8 cellular contexts compared by ENCODE assay signal in genomic region chrX:9464435-9465371, GRCh38. TPM values are rescaled to one million over a fixed set of nuclear protein-coding genes. Genes with fewer than 3 reads are reported as not detected.
DNase-seq lines count a peak whose midpoint lies in the region; ATAC-seq and TF ChIP-seq lines count a peak whose summit lies in the region.

TBL1X (plus strand) TSS chrX:9465058; CDS start chrX:9653587, 188,529 bp downstream.

- no peaks in the 10 kb centered on the region for H3K9me3 ChIP-seq in uterus

- H3K4me1 ChIP-seq in uterus = no peaks in the 10 kb centered on the region

- DNase-seq in NCI-H1436 (lab: John Stamatoyannopoulos, UW) = peak; percentile 9
- DNase-seq in NCI-H1436 treated with DMSO at 0.1 percent for 48 hours (lab: John Stamatoyannopoulos, UW) = no peak
- peak; percentile 60 for DNase-seq in RPMI7951 (ENCODE audit: low read depth)
- DNase-seq in activated naive CD4-positive, alpha-beta T cell (lab: John Stamatoyannopoulos, UW) = peak; percentile 6 to 43 (median 16)
- peak; percentile 54 for DNase-seq in germinal center (ENCODE audit: low spot score)
- peak in 45 of 56 donors; percentile 2 to 83 (median 30) for DNase-seq in nucleus accumbens (lab: John Stamatoyannopoulos, UW)
- DNase-seq in uterus = peak; percentile 41 to 68

- no peaks in the 10 kb centered on the region for H3K27me3 ChIP-seq in uterus

- no peaks in the 10 kb centered on the region for H3K36me3 ChIP-seq in uterus

- no peak for TF ChIP-seq POLR2A in uterus (IDR thresholded peaks at IDR 0.05)

- H3K27ac ChIP-seq in uterus = peak within 1 kb of the TSS; percentile 90 to 95

- peak; percentile 34 for ATAC-seq in HG03108 (IDR thresholded peaks at IDR 0.05; ENCODE audit: unreplicated experiment)

- intact Hi-C loops in uterus (cut with DNase I; ENCODE audit: low total_unique reads) = loop anchor here (5.0 kb wide), 1 partner anchor 122 kb away; no protein-coding TSS in a partner anchor

- no peak for TF ChIP-seq CTCF in uterus (IDR thresholded peaks at IDR 0.05)

- peak within 1 kb of the TSS; percentile 56 to 65 for H3K4me3 ChIP-seq in uterus

RNA-seq across cellular contexts. Expression of gene TBL1X, which starts in this region (rescaled TPM):
- 13.9 and 17.2 TPM in 2 replicates for total RNA-seq in RPMI7951 (2014; rRNA removed; shearing (Covaris generic))
- total RNA-seq in uterus = 100 to 1,000 TPM in 1 of 4 donors, 10 to 100 TPM in 3; 15.4 to 121 (median 47.7) TPM
